In the genomic region with DNA sequence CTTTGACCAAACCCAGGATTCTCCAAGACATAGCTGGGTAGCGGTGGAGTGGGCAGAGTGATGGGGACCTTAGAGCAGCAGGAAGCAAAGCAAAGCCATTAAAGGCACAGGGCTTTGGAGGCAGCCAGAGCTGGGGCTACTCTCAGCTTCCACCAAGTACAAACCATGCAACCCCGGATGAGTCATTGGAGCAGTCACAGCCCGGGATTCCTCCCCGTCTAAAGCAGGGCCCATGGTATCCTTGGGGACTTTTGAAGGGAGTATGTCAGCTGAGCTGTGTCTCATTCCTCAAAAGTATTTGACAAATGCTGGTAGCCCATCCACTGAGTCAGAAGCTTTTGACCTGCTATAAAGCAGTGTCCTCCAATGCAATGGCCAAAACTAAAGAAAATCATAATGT, we compare ENCODE assay signal across 14 cellular contexts. TPM values are rescaled to one million over a fixed set of nuclear protein-coding genes. Genes with fewer than 3 reads are reported as not detected.
DNase-seq lines count a peak whose midpoint lies in the region; ATAC-seq, FAIRE-seq and TF ChIP-seq lines count a peak whose summit lies in the region.
"Had no signal": no experiment of that assay in that cellular context is flagged by ENCODE, and none has a peak within 500 bp of the region (broad histone marks: within the 10 kb centered on the region; RNA-seq: fewer than 3 reads in every experiment).

No MANE protein-coding gene starts in this region.

- ATAC-seq in gastroesophageal sphincter: peak; percentile 81
- ATAC-seq in GM21367 (IDR thresholded peaks at IDR 0.05; ENCODE audit: unreplicated experiment): no peak
- ATAC-seq: activated CD4-positive, CD25-positive, alpha-beta regulatory T cell treated with anti-CD3 and anti-CD28 coated beads, Interleukin-2, amount 50 U/mL, for 24 hours; esophagus mucosa had no signal

- no peak for TF ChIP-seq POLR2A in H54 (IDR thresholded peaks at IDR 0.05; ENCODE audit: low read depth, low read length)
- TF ChIP-seq POLR2A in gastroesophageal sphincter (IDR thresholded peaks at IDR 0.05): no peak

- peak; percentile 87 for DNase-seq in H54 (ENCODE audit: insufficient read length, low spot score)
- peak; percentile 55 for DNase-seq in T1000 (lab: John Stamatoyannopoulos, UW)
- peak; percentile 92 for DNase-seq in stromal cell of bone marrow (ENCODE audit: low read depth)
- DNase-seq in SKM-1 (lab: John Stamatoyannopoulos, UW; ENCODE audit: unreplicated experiment): no peak
- no peak for DNase-seq in COR-L47 (lab: John Stamatoyannopoulos, UW)
- DNase-seq: DMS 273 treated with DMSO at 0.1 percent for 48 hours; posterior cingulate gyrus; Right ventricle myocardium superior; stimulated activated naive CD4-positive, alpha-beta T cell had no signal

- peaks cover 0 to 21% of the 10 kb centered on the region in 2 donors for H3K36me3 ChIP-seq in gastroesophageal sphincter

- no peak overlapping the region for H3K27ac ChIP-seq in gastroesophageal sphincter

- H3K4me3 ChIP-seq in gastroesophageal sphincter: no peak overlapping the region

- WGBS in gastroesophageal sphincter (ENCODE audit: low coverage in 1 of 2), 2 donors: 56% methylated on average over 3 of the region's 4 CpGs; no CpG with 5 or more reads in 1 of the 2 donors

- TF ChIP-seq CTCF in gastroesophageal sphincter (IDR thresholded peaks at IDR 0.05): no peak

- no peaks in the 10 kb centered on the region for H3K4me1 ChIP-seq in gastroesophageal sphincter

- no peaks in the 10 kb centered on the region for H3K27me3 ChIP-seq in gastroesophageal sphincter

- FAIRE-seq in H54 (lab: Jason Lieb, UNC): peak; percentile 93
- FAIRE-seq: GM12892 had no signal

- no peak for TF ChIP-seq EP300 in gastroesophageal sphincter (IDR thresholded peaks at IDR 0.05)

- H3K9me3 ChIP-seq in gastroesophageal sphincter: no peaks in the 10 kb centered on the region

RNA-seq across cellular contexts. Expression of gene IFI27, which starts 9.7 kb away (rescaled TPM):
- 100 to 1,000 TPM in 3 of 4 donors, 10 to 100 TPM in 1; 61.2 to 247 (median 175) TPM for total RNA-seq in gastroesophageal sphincter

RNA-seq across cellular contexts. Expression of gene IFI27L1, which starts 19.7 kb away (rescaled TPM):
- total RNA-seq in gastroesophageal sphincter: 1 to 10 TPM; 3.4 to 9.3 (median 7.4) TPM

RNA-seq across cellular contexts. Expression of gene DDX24, which starts 19.8 kb away (rescaled TPM):
- total RNA-seq in gastroesophageal sphincter: 100 to 1,000 TPM; 182 to 252 (median 201) TPM

RNA-seq across cellular contexts. Expression of gene IFI27L2, which starts 28.6 kb away (rescaled TPM):
- 10 to 100 TPM; 25.7 to 67.2 (median 52.2) TPM for total RNA-seq in gastroesophageal sphincter

Comparison
In these comparisons a context has a peak if more than half of its experiments do, and no peak if none do; other contexts are left out.
1. DNase-seq: peak in H54 (single experiment), T1000 (single experiment) and stromal cell of bone marrow (single experiment); none in SKM-1 (single experiment) and COR-L47 (single experiment).